In the genomic region with DNA sequence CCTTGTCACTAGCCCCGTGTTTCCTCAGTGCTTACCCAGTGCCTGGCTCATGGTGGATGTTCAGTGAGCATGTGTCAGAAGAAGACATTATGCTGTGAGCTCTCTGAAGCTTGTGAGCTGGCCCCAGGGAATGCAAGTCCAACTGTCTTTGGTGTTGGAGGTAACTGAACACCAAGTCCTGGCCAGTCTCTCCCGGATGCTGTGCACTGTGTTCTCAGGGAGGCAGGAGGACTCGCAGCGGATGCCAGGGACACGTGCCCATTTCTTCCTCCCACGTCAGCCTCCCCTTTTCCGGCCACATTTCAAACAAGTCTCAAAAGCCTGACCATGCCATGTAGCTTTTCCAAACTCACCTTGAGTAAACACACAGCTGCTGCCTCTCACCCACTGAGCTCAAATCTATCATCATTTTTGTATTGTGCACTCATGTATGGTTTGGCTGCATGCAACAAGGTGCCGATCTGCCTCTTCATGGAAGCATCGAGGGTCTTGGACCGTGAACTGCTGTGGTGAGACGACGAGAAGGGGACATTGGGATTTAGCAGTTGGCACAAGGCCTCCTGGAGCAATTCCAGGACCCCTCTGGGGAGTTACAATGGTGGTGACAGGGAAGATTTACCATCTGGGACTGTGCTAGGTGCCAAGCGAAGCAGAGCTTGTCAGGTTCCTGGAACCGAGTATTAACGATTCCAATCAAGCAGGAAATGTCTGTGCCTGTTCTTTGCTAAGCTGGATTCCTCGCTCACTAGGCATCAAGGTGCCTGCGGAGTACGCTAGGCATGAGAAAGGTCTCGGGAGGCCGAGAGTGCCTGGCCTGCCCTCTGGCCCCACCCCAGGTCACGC, we compare ENCODE assay signal across 1 cellular context.
TF ChIP-seq lines count a peak whose summit lies in the region.

No MANE protein-coding gene starts in this region.

TF ChIP-seq in SK-N-SH treated with all-trans-retinoic acid at 6 μM for 48 hours, 23 proteins besides CTCF, POLR2A, EP300 and RAD21 (continued from another document):
- TF ChIP-seq ESRRG (CRISPR knock-in tag; IDR thresholded peaks at IDR 0.05) (no peak), ZNF70 (CRISPR knock-in tag; IDR thresholded peaks at IDR 0.05) (no peak), PPARA (CRISPR knock-in tag; IDR thresholded peaks at IDR 0.05; ENCODE audit: borderline replicate concordance) (no peak), ISL1 (CRISPR knock-in tag; IDR thresholded peaks at IDR 0.05) (no peak), OSR1 (CRISPR knock-in tag; IDR thresholded peaks at IDR 0.05) (no peak), RARB (CRISPR knock-in tag; IDR thresholded peaks at IDR 0.05) (no peak)
- TF ChIP-seq, protein P1, sequence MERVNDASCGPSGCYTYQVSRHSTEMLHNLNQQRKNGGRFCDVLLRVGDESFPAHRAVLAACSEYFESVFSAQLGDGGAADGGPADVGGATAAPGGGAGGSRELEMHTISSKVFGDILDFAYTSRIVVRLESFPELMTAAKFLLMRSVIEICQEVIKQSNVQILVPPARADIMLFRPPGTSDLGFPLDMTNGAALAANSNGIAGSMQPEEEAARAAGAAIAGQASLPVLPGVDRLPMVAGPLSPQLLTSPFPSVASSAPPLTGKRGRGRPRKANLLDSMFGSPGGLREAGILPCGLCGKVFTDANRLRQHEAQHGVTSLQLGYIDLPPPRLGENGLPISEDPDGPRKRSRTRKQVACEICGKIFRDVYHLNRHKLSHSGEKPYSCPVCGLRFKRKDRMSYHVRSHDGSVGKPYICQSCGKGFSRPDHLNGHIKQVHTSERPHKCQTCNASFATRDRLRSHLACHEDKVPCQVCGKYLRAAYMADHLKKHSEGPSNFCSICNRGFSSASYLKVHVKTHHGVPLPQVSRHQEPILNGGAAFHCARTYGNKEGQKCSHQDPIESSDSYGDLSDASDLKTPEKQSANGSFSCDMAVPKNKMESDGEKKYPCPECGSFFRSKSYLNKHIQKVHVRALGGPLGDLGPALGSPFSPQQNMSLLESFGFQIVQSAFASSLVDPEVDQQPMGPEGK (CRISPR knock-in tag; IDR thresholded peaks at IDR 0.05; ENCODE audit: borderline replicate concordance): no peak
- TF ChIP-seq, protein P2, sequence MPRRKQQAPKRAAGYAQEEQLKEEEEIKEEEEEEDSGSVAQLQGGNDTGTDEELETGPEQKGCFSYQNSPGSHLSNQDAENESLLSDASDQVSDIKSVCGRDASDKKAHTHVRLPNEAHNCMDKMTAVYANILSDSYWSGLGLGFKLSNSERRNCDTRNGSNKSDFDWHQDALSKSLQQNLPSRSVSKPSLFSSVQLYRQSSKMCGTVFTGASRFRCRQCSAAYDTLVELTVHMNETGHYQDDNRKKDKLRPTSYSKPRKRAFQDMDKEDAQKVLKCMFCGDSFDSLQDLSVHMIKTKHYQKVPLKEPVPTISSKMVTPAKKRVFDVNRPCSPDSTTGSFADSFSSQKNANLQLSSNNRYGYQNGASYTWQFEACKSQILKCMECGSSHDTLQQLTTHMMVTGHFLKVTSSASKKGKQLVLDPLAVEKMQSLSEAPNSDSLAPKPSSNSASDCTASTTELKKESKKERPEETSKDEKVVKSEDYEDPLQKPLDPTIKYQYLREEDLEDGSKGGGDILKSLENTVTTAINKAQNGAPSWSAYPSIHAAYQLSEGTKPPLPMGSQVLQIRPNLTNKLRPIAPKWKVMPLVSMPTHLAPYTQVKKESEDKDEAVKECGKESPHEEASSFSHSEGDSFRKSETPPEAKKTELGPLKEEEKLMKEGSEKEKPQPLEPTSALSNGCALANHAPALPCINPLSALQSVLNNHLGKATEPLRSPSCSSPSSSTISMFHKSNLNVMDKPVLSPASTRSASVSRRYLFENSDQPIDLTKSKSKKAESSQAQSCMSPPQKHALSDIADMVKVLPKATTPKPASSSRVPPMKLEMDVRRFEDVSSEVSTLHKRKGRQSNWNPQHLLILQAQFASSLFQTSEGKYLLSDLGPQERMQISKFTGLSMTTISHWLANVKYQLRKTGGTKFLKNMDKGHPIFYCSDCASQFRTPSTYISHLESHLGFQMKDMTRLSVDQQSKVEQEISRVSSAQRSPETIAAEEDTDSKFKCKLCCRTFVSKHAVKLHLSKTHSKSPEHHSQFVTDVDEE (CRISPR knock-in tag; IDR thresholded peaks at IDR 0.05): no peak
- TF ChIP-seq, protein P3, sequence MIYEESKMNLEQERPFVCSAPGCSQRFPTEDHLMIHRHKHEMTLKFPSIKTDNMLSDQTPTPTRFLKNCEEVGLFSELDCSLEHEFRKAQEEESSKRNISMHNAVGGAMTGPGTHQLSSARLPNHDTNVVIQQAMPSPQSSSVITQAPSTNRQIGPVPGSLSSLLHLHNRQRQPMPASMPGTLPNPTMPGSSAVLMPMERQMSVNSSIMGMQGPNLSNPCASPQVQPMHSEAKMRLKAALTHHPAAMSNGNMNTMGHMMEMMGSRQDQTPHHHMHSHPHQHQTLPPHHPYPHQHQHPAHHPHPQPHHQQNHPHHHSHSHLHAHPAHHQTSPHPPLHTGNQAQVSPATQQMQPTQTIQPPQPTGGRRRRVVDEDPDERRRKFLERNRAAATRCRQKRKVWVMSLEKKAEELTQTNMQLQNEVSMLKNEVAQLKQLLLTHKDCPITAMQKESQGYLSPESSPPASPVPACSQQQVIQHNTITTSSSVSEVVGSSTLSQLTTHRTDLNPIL (CRISPR knock-in tag; IDR thresholded peaks at IDR 0.05; ENCODE audit: low read depth): no peak
